ENCODE assay signal across 10 cellular contexts in the genomic region with DNA sequence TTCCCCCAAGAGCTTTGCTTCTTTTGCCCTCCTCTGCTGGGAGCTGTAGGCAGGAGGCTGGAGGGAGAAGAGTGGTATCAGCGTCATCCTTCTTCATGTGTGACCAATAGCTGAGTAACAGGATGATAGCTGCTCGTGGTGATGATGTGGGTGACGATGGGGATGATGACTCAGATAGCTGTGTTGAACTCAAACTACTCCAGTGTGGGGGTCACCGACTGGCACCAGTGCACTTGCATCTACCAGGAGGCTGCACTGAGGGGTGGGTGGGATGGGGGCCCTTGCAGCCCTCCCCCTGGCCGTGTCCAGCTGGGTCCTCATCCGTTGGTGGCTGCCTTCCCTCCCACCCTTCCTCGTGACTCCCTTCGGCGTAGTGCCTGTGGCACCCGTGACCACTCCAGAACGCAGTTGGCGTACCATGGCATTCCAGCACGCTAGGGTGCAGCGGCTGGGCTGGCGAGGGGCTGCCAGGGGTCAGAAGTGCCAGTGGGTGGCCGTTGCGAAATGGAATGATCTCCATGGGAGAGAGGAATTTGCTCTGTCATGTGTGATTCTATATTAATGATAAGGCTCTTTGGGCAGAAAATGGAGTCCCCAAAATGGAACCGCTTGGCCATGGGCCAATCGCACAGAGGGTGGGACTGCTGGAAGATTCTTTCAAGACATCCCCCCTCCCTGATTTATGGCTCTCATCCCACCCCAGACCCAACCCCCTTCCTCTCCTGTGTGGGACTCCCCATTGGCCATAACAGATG. TPM values are rescaled to one million over a fixed set of nuclear protein-coding genes. Genes with fewer than 3 reads are reported as not detected.
DNase-seq lines count a peak whose midpoint lies in the region; ATAC-seq and TF ChIP-seq lines count a peak whose summit lies in the region.
"Had no signal": no experiment of that assay in that cellular context is flagged by ENCODE, and none has a peak within 500 bp of the region (broad histone marks: within the 10 kb centered on the region; RNA-seq: fewer than 3 reads in every experiment).

No MANE protein-coding gene starts in this region.

- H3K27me3 Mint-ChIP-seq in T-helper 2 cell treated with Interferon-gamma antibody and Interleukin-4, amounts not matched to agents 5 μg/mL and 100 μg/mL, for 36 hours (ENCODE audit: low read depth) = peaks cover 2% of the 10 kb centered on the region

- no peaks in the 10 kb centered on the region for H3K9me3 Mint-ChIP-seq in T-helper 2 cell treated with Interferon-gamma antibody and Interleukin-4, amounts not matched to agents 5 μg/mL and 100 μg/mL, for 36 hours

- H3K4me1 ChIP-seq in HEK293 (ENCODE audit: control insufficient read depth, insufficient read depth, low read length) = peaks cover 2% of the 10 kb centered on the region; the same call in 1 of the 2 replicates
- H3K4me1 ChIP-seq: suprapubic skin had no signal

- no peaks in the 10 kb centered on the region for H3K4me1 Mint-ChIP-seq in T-helper 2 cell treated with Interferon-gamma antibody and Interleukin-4, amounts not matched to agents 5 μg/mL and 100 μg/mL, for 36 hours (ENCODE audit: low read depth)

- CTCF ChIA-PET in HEK293 (lab: Yijun Ruan, JAX) = interaction anchor here (0.7 to 1.5 kb wide), 3 partner anchors 68 to 523 kb away, joined by 3 read pairs; no protein-coding TSS in a partner anchor

- peak; percentile 53 for DNase-seq in T-helper 2 cell treated with Interferon-gamma antibody and Interleukin-4, amounts not matched to agents 5 μg/mL and 100 μg/mL, for 36 hours (ENCODE audit: low spot score)
- DNase-seq in fibroblast of the aortic adventitia (ENCODE audit: low read depth) (peak; percentile 81), DMS114 treated with DMSO at 0.1 percent for 48 hours (lab: John Stamatoyannopoulos, UW; ENCODE audit: unreplicated experiment) (no peak)
- DNase-seq in stimulated activated CD4-positive, alpha-beta T cell treated with anti-CD3 and anti-CD28 coated beads, Interleukin-4, amount 100 ng/mL, for 4 hours = peak; percentile 9 to 20
- DNase-seq: Right ventricle myocardium superior had no signal

- no peak overlapping the region for H3K27ac ChIP-seq in HEK293 (ENCODE audit: extremely low read depth, low read depth, low read length)
- H3K27ac ChIP-seq: suprapubic skin had no signal

- no peak overlapping the region for H3K4me3 Mint-ChIP-seq in T-helper 2 cell treated with Interferon-gamma antibody and Interleukin-4, amounts not matched to agents 5 μg/mL and 100 μg/mL, for 36 hours

- POLR2A ChIA-PET in HEK293 (lab: Yijun Ruan, JAX) = no interaction called here

- H3K36me3 Mint-ChIP-seq in T-helper 2 cell treated with Interferon-gamma antibody and Interleukin-4, amounts not matched to agents 5 μg/mL and 100 μg/mL, for 36 hours (ENCODE audit: low read depth) = no peaks in the 10 kb centered on the region

- TF ChIP-seq CTCF in HEK293 (tag by site-specific recombination; IDR thresholded peaks at IDR 0.05) (no peak), fibroblast of the aortic adventitia (IDR thresholded peaks at IDR 0.05; ENCODE audit: insufficient read depth, low read length) (no peak)

- H3K36me3 ChIP-seq in HEK293 (ENCODE audit: control insufficient read depth in 2 of 2, insufficient read depth in 1 of 2, low read length in 2 of 2) = no peaks in the 10 kb centered on the region
- H3K36me3 ChIP-seq: suprapubic skin had no signal

- no peak overlapping the region for H3K27ac Mint-ChIP-seq in T-helper 2 cell treated with Interferon-gamma antibody and Interleukin-4, amounts not matched to agents 5 μg/mL and 100 μg/mL, for 36 hours

- H3K4me3 ChIP-seq in HEK293 (ENCODE audit: low read depth, low read length) (no peak overlapping the region), fibroblast of the aortic adventitia (ENCODE audit: low read depth, low read length) (no peak overlapping the region)
- H3K4me3 ChIP-seq: suprapubic skin had no signal

- H3K9me3 ChIP-seq in HEK293 (ENCODE audit: control insufficient read depth, insufficient read depth, low read depth, low read length) = no peaks in the 10 kb centered on the region
- H3K9me3 ChIP-seq: suprapubic skin had no signal

- ATAC-seq in HG03469 (IDR thresholded peaks at IDR 0.05; ENCODE audit: unreplicated experiment) (no peak), HG02678 (IDR thresholded peaks at IDR 0.05; ENCODE audit: unreplicated experiment) (no peak), GM18907 (IDR thresholded peaks at IDR 0.05; ENCODE audit: unreplicated experiment) (no peak)

TF ChIP-seq in HEK293, 187 proteins besides CTCF, POLR2A, EP300 and RAD21:
- no peak for TF ChIP-seq ZNF423 (tag by site-specific recombination; IDR thresholded peaks at IDR 0.05)
- no peak for TF ChIP-seq GLI4 (tag by site-specific recombination; IDR thresholded peaks at IDR 0.05)
- peak; percentile 85 for TF ChIP-seq ZNF629 (tag by site-specific recombination; IDR thresholded peaks at IDR 0.05)
- no peak for TF ChIP-seq ZNF561 (tag by site-specific recombination; IDR thresholded peaks at IDR 0.05; ENCODE audit: borderline replicate concordance)
- 0 out of 2 replicates have a peak, but pooled peaks have one; percentile 42 for TF ChIP-seq KLF17 (tag by site-specific recombination; IDR thresholded peaks at IDR 0.05)
- TF ChIP-seq ZNF600 (tag by site-specific recombination; IDR thresholded peaks at IDR 0.05) = 0 out of 2 replicates have a peak, but pooled peaks have one; percentile 33
- peak; percentile 41 for TF ChIP-seq ZIC2 (tag by site-specific recombination; IDR thresholded peaks at IDR 0.05)
- no peak for TF ChIP-seq ZNF426 (tag by site-specific recombination; IDR thresholded peaks at IDR 0.05)
- TF ChIP-seq MZF1 (tag by site-specific recombination; IDR thresholded peaks at IDR 0.05; ENCODE audit: borderline replicate concordance) = no peak
- peak; percentile 71 for TF ChIP-seq ZNF623 (tag by site-specific recombination; IDR thresholded peaks at IDR 0.05)
- 0 out of 2 replicates have a peak, but pooled peaks have one; percentile 48 for TF ChIP-seq ZNF660 (tag by site-specific recombination; IDR thresholded peaks at IDR 0.05)
- no peak for TF ChIP-seq ZNF366 (tag by site-specific recombination; conservative IDR thresholded peaks at IDR 0.05)
- TF ChIP-seq ZFHX2 (tag by site-specific recombination; conservative IDR thresholded peaks at IDR 0.05) = peak; percentile 36; the same call in 1 of the 2 replicates
- peak; percentile 65 for TF ChIP-seq GLIS1 (tag by site-specific recombination; IDR thresholded peaks at IDR 0.05)
- TF ChIP-seq ZNF23 (tag by site-specific recombination; IDR thresholded peaks at IDR 0.05; ENCODE audit: borderline replicate concordance) = no peak
- TF ChIP-seq OVOL3 (tag by site-specific recombination; IDR thresholded peaks at IDR 0.05) = no peak
- peak; percentile 12; the same call in 1 of the 2 replicates for TF ChIP-seq EGR2 (tag by site-specific recombination; IDR thresholded peaks at IDR 0.05; ENCODE audit: low read depth)
- TF ChIP-seq ZNF274 (IDR thresholded peaks at IDR 0.05; ENCODE audit: low read length) = no peak
- TF ChIP-seq ZNF274 (tag by site-specific recombination; IDR thresholded peaks at IDR 0.05; ENCODE audit: borderline replicate concordance) = no peak
- peak; percentile 59 for TF ChIP-seq ZBTB21 (tag by site-specific recombination; IDR thresholded peaks at IDR 0.05)
- no peak for TF ChIP-seq KLF8 (tag by site-specific recombination; IDR thresholded peaks at IDR 0.05)
- TF ChIP-seq ZNF19 (tag by site-specific recombination; IDR thresholded peaks at IDR 0.05; ENCODE audit: low read depth) = no peak
- TF ChIP-seq ZNF169 (tag by site-specific recombination; IDR thresholded peaks at IDR 0.05) = no peak

RNA-seq across cellular contexts. Expression of gene IGFN1, which starts 1.3 kb away (rescaled TPM):
- total RNA-seq in fibroblast of the aortic adventitia (ENCODE audit: low replicate concordance) = under 0.01 and 0.74 TPM in 2 replicates
- total RNA-seq: Right ventricle myocardium superior had no signal

RNA-seq across cellular contexts. Expression of gene TMEM9, which starts 37.6 kb away (rescaled TPM):
- 24.0 and 35.1 TPM in 2 replicates for total RNA-seq in fibroblast of the aortic adventitia (ENCODE audit: low replicate concordance)
